ENCODE assay signal across 11 cellular contexts in genomic region chr18:55220523-55220922, GRCh38.
DNase-seq lines count a peak whose midpoint lies in the region; ATAC-seq lines count a peak whose summit lies in the region.
"Had no signal": no experiment of that assay in that cellular context is flagged by ENCODE, and none has a peak within 500 bp of the region (broad histone marks: within the 10 kb centered on the region; RNA-seq: fewer than 3 reads in every experiment).

No MANE protein-coding gene starts in this region.

- H3K9me3 ChIP-seq in aorta (ENCODE audit: control insufficient read depth, low read length), result no peaks in the 10 kb centered on the region

- WGBS in aorta, 2 donors, result 0% methylated on average over 1 of the region's 1 CpG

- H3K4me3 ChIP-seq in aorta (ENCODE audit: low read length in 2 of 2), result no peak overlapping the region

- no peaks in the 10 kb centered on the region for H3K27me3 ChIP-seq in aorta (ENCODE audit: control insufficient read depth in 1 of 2, insufficient read depth in 2 of 2, low read length in 1 of 2)

- H3K36me3 ChIP-seq in aorta (ENCODE audit: control insufficient read depth in 1 of 2, insufficient read depth in 2 of 2, low read length in 1 of 2), result no peaks in the 10 kb centered on the region

- ATAC-seq in GM18870 (IDR thresholded peaks at IDR 0.05; ENCODE audit: unreplicated experiment), result peak; percentile 78
- peak; percentile 94 for ATAC-seq in GM21786 (IDR thresholded peaks at IDR 0.05; ENCODE audit: unreplicated experiment)
- ATAC-seq in HG03460 (IDR thresholded peaks at IDR 0.05; ENCODE audit: unreplicated experiment), result peak; percentile 83
- no peak for ATAC-seq in aorta (ENCODE audit: low FRiP score)

- no peaks in the 10 kb centered on the region for H3K4me1 ChIP-seq in aorta (ENCODE audit: control insufficient read depth in 1 of 2, insufficient read depth in 2 of 2, low read length in 2 of 2)

- no peak overlapping the region for H3K27ac ChIP-seq in aorta (ENCODE audit: low read depth in 1 of 2, low read length in 2 of 2)

- intact Hi-C loops in aorta (cut with DNase I), result no loop called here

- DNase-seq in medulla oblongata (ENCODE audit: extremely low spot score) (peak; percentile 63), OCI-M2 (lab: John Stamatoyannopoulos, UW; ENCODE audit: unreplicated experiment) (no peak), aorta (no peak), NCI-H2081 (lab: John Stamatoyannopoulos, UW) (no peak), dermis blood vessel endothelial cell (no peak)
- DNase-seq: EL; NCI-H526 treated with DMSO at 0.1 percent for 48 hours; stimulated activated CD4-positive, alpha-beta T cell treated with anti-CD3 and anti-CD28 coated beads, Interleukin-4, amount 100 ng/mL, for 1 hour had no signal
